Comparison of ENCODE assay signal across 10 cellular contexts in the genomic region with DNA sequence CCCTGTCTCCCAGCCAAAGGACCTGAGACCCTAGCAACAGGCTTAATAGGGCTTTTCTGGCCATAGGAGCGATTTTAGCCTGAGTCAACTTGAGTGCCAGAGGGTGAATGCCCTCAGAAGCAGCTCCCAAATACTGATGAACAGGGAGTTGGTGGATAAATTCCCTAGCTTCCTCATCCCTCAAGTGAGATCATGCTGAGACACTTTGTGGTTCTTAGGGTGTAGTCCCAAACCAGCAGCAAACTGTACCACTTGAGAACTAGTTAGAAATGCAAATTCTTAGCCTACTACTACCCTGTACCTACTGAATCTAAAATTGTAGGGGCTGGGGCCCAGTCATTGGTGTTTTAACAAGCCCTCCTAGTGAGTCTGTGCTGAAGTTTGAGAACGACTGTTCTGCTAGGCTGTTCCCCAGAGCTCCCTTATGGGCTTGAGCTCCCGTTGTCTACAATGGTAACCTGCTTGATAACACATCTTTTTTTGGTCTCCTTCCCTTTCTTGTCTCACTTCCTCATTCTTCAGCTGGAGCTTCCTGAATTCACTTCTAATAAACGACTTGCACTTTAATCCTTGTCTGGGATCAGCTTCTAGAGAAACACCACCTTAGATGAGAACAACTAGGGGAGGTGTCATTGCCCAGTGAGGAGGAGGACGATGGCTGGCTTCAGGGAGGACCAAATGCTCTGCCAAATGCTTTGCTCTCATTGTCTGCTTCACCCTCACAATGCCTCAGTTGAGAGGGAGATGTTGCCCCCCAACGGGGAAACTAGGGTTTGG. TPM values are rescaled to one million over a fixed set of nuclear protein-coding genes. Genes with fewer than 3 reads are reported as not detected.
DNase-seq lines count a peak whose midpoint lies in the region; ATAC-seq, FAIRE-seq and TF ChIP-seq lines count a peak whose summit lies in the region.
"Had no signal": no experiment of that assay in that cellular context is flagged by ENCODE, and none has a peak within 500 bp of the region (broad histone marks: within the 10 kb centered on the region; RNA-seq: fewer than 3 reads in every experiment).

No MANE protein-coding gene starts in this region.

- no TSS peak for BruUV-seq in PC-9 (replicated peaks; lab: Mats Ljungman, UMichigan)

- H3F3A ChIP-seq in PC-9 (ENCODE audit: insufficient read depth, low read depth), result peaks cover 22% of the 10 kb centered on the region

- WGBS in thymus, result 37% methylated on average over 6 of the region's 6 CpGs

- H3K36me3 Mint-ChIP-seq in naive thymus-derived CD8-positive, alpha-beta T cell, result no peaks in the 10 kb centered on the region

- peak overlapping the region in 3 of 10 donors; percentile 25 to 46 (median 27) for H3K27ac Mint-ChIP-seq in naive thymus-derived CD8-positive, alpha-beta T cell

- DNase-seq in GM19239 (ENCODE audit: insufficient read length, low spot score) (no peak), PC-9 (peak in 1 of 2 experiments; percentile 48), A172 (ENCODE audit: low spot score) (no peak)
- DNase-seq in naive thymus-derived CD8-positive, alpha-beta T cell, result no peak
- DNase-seq: activated effector memory CD4-positive, alpha-beta T cell treated with Interleukin-2 at 50 U/mL for 16 hours; DMS79; NCI-H187 treated with DMSO at 0.1 percent for 48 hours had no signal

- H4K20me1 ChIP-seq in PC-9 (ENCODE audit: insufficient read depth), result no peaks in the 10 kb centered on the region

- no peak for TF ChIP-seq CTCF in PC-9 (conservative IDR thresholded peaks at IDR 0.05)

- H2AFZ ChIP-seq in PC-9, result 0 out of 2 replicates have a peak overlapping the region, but pooled peaks have one; percentile 36

- H3K36me3 ChIP-seq in PC-9 (ENCODE audit: low read depth), result no peaks in the 10 kb centered on the region
- no peaks in the 10 kb centered on the region for H3K36me3 ChIP-seq in thymus (ENCODE audit: control insufficient read depth, insufficient read depth)

- no peaks in the 10 kb centered on the region for H3K79me2 ChIP-seq in PC-9 (ENCODE audit: low read depth)

- POLR2A ChIA-PET in PC-9 (lab: Charles Lee; ENCODE audit: unreplicated experiment), result interaction anchor here (0.6 to 1.1 kb wide), 4 partner anchors 35 to 306 kb away, joined by 3 to 9 read pairs (median 6); no protein-coding TSS in a partner anchor
- POLR2A ChIA-PET in naive thymus-derived CD8-positive, alpha-beta T cell (lab: Charles Lee), result interaction anchor here (1.0 to 1.5 kb wide), 2 partner anchors 58 to 395 kb away, joined by 3 to 4 read pairs; a partner anchor contains a TSS

- H3K27ac ChIP-seq in PC-9, result 0 out of 2 replicates have a peak overlapping the region, but pooled peaks have one; percentile 75
- H3K27ac ChIP-seq in thymus (ENCODE audit: low read depth), result peak overlapping the region; percentile 36

- intact Hi-C loops in PC-9 (cut with micrococcal nuclease; ENCODE audit: unreplicated experiment), result no loop called here

- H3K9me3 Mint-ChIP-seq in naive thymus-derived CD8-positive, alpha-beta T cell, result no peaks in the 10 kb centered on the region

- H3K27me3 Mint-ChIP-seq in naive thymus-derived CD8-positive, alpha-beta T cell, result peaks cover 0 to 7% (median 0%) of the 10 kb centered on the region in 5 donors

- ATAC-seq in esophagus mucosa (peak; percentile 19), GM18867 (IDR thresholded peaks at IDR 0.05; ENCODE audit: unreplicated experiment) (no peak)
- ATAC-seq in naive thymus-derived CD8-positive, alpha-beta T cell, result no peak

- H3K27me3 ChIP-seq in PC-9 (ENCODE audit: insufficient read depth, low read depth), result no peaks in the 10 kb centered on the region
- no peaks in the 10 kb centered on the region for H3K27me3 ChIP-seq in thymus (ENCODE audit: control insufficient read depth, insufficient read depth)

- H3K9me3 ChIP-seq in PC-9 (ENCODE audit: insufficient read depth, low read depth) (no peaks in the 10 kb centered on the region), thymus (ENCODE audit: control insufficient read depth) (no peaks in the 10 kb centered on the region)

- H3K4me1 ChIP-seq in PC-9 (replicated peaks; ENCODE audit: insufficient read depth), result peaks cover 39% of the 10 kb centered on the region
- H3K4me1 ChIP-seq in thymus (ENCODE audit: control insufficient read depth, insufficient read depth, low read length), result peaks cover 2% of the 10 kb centered on the region

- no peaks in the 10 kb centered on the region for H3K9me2 ChIP-seq in PC-9 (ENCODE audit: insufficient read depth)

- H3K4me1 Mint-ChIP-seq in naive thymus-derived CD8-positive, alpha-beta T cell, result peaks cover 2 to 27% (median 7%) of the 10 kb centered on the region in 4 donors

- peak overlapping the region in 1 of 10 donors; percentile 11 for H3K4me3 Mint-ChIP-seq in naive thymus-derived CD8-positive, alpha-beta T cell

- CTCF ChIA-PET in PC-9 (lab: Charles Lee), result interaction anchor here (0.5 to 1.3 kb wide), 4 partner anchors 59 to 1003 kb away, joined by 3 to 4 read pairs (median 3); a partner anchor contains a TSS

- peak; percentile 69 for FAIRE-seq in GM19239 (lab: Jason Lieb, UNC)

- H3K4me2 ChIP-seq in PC-9, result peak overlapping the region; percentile 72

- H3K4me3 ChIP-seq in PC-9 (no peak overlapping the region), thymus (ENCODE audit: low read length) (no peak overlapping the region)

RNA-seq across cellular contexts. Expression of a gene that starts 18.2 kb away (rescaled TPM):
- total RNA-seq in PC-9 (2021), result 7.8 and 13.3 TPM in 2 replicates
- 1.3 TPM for total RNA-seq in esophagus mucosa
- 9.1 TPM for polyA plus RNA-seq in thymus
- 0.14 and 0.29 TPM in 2 replicates for total RNA-seq in A172 (2014; rRNA removed; shearing (Covaris generic))
- 10 to 100 TPM in 1 of 2 experiments, 1 to 10 TPM in 1; 9.6 to 10.2 TPM for total RNA-seq in naive thymus-derived CD8-positive, alpha-beta T cell
- 1 to 10 TPM in 2 of 3 donors, under 1 TPM in 1; 0.82 to 3.8 (median 3.2) TPM for polyA plus RNA-seq in naive thymus-derived CD8-positive, alpha-beta T cell

RNA-seq across cellular contexts. Expression of a gene that starts 59.5 kb away (rescaled TPM):
- total RNA-seq in PC-9 (2021) (24.1 and 35.7 TPM in 2 replicates), esophagus mucosa (0.92 TPM)
- 5.6 TPM for polyA plus RNA-seq in thymus
- total RNA-seq in A172 (2014; rRNA removed; shearing (Covaris generic)), result 0.72 and 1.9 TPM in 2 replicates
- 10 to 100 TPM in 1 of 2 experiments, 1 to 10 TPM in 1; 8.6 to 10.4 TPM for total RNA-seq in naive thymus-derived CD8-positive, alpha-beta T cell
- 1 to 10 TPM; 3.7 to 8.2 (median 4.6) TPM for polyA plus RNA-seq in naive thymus-derived CD8-positive, alpha-beta T cell
